In genomic region chr9:106737516-106737915, GRCh38 we compare ENCODE assay signal across 9 cellular contexts.
"Had no signal": no experiment of that assay in that cellular context is flagged by ENCODE, and none has a peak within 500 bp of the region (broad histone marks: within the 10 kb centered on the region; RNA-seq: fewer than 3 reads in every experiment).

No MANE protein-coding gene starts in this region.

- H3K27ac Mint-ChIP-seq: HFFc6 had no signal

- H3K4me3 ChIP-seq: GM23248, HAP-1, K562 had no signal

- H3K4me3 Mint-ChIP-seq: HFFc6 had no signal

- H3K9ac ChIP-seq: GM23248 had no signal

- DNase-seq: GM23248, GOT3, H7, HFFc6, IMR-90, KG1 had no signal

- H3K9me3 ChIP-seq: HAP-1 had no signal

- H3K36me3 ChIP-seq: HAP-1 had no signal

- ATAC-seq: HCT116, K562 had no signal

- H3K27ac ChIP-seq: GM23248 had no signal

- H3K4me1 ChIP-seq: HAP-1 had no signal
